23 cellular contexts compared by ENCODE assay signal in the genomic region with DNA sequence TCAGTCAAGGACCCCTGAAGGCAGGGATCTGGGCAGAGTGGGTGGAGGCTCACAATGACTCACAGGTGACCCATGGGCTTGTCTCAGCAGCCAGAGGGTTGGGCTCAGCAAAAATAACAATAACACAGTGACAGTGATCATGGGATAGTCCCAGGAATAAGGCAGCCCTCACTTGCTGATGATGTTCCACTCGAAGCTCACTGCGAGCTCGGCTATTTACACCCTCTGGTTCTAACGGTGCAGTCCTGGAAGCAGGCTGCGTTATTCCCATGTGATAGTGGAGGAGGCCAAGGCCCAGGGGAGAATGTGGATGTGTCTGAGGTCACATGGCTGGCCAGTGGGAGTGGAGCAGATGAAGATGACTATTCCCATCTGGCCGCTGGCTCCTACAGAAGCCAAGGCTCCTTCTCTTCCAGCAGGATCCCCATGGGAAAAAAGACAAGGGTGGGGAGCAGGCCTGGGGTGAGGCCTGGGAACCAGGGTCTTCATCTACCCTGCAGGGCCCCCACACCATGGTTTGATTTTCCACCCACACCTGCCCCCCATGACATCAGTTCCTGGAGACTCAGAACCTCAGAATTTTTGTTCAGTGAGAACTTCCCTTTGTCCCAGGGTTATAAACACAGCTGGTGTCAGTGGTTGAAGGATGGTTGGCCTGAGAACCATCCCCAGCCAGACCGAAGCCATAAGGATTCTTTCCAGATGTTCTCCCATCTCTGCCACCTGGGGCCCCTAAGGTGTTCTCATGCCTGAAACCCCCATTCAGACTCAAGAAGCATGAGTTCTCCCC. TPM values are rescaled to one million over a fixed set of nuclear protein-coding genes. Genes with fewer than 3 reads are reported as not detected.
DNase-seq lines count a peak whose midpoint lies in the region; ATAC-seq and TF ChIP-seq lines count a peak whose summit lies in the region.
"Had no signal": no experiment of that assay in that cellular context is flagged by ENCODE, and none has a peak within 500 bp of the region (broad histone marks: within the 10 kb centered on the region; RNA-seq: fewer than 3 reads in every experiment).

No MANE protein-coding gene starts in this region.

- intact Hi-C loops in heart left ventricle (cut with DNase I) (loop anchor here in 3 of 10 donors (5.0 to 10.0 kb wide), 3 partner anchors 35 to 52 kb away; no protein-coding TSS in a partner anchor), left ventricle myocardium inferior (cut with micrococcal nuclease) (no loop called here)

- H3K9me3 ChIP-seq in heart left ventricle (no peaks in the 10 kb centered on the region), left ventricle myocardium inferior (replicated peaks) (no peaks in the 10 kb centered on the region)

- H3K4me3 Mint-ChIP-seq in stimulated activated naive B cell treated with anti-CD40 and anti-IgM and Interleukin-4, amounts not matched to agents 10 μg/mL and 1 μg/mL and 100 μg/mL, for 72 hours, result no peak overlapping the region
- H3K4me3 Mint-ChIP-seq: CD4-positive, CD25-positive, alpha-beta regulatory T cell; H9; naive thymus-derived CD8-positive, alpha-beta T cell had no signal

- TF ChIP-seq CTCF in heart left ventricle (IDR thresholded peaks at IDR 0.05) (no peak), left ventricle myocardium inferior (IDR thresholded peaks at IDR 0.05; ENCODE audit: borderline replicate concordance) (no peak), VCaP (conservative IDR thresholded peaks at IDR 0.05) (no peak), fibroblast of the aortic adventitia (IDR thresholded peaks at IDR 0.05; ENCODE audit: insufficient read depth, low read length) (no peak)

- peaks cover 0 to 31% (median 15%) of the 10 kb centered on the region in 12 donors for H3K4me1 ChIP-seq in heart left ventricle
- peaks cover 32% of the 10 kb centered on the region for H3K4me1 ChIP-seq in left ventricle myocardium inferior

- WGBS in heart left ventricle, 4 donors, result 28 to 51% (median 42%) methylated on average over 7 of the region's 7 CpGs

- TF ChIP-seq POLR2A in heart left ventricle (IDR thresholded peaks at IDR 0.05), result no peak

- DNase-seq in heart left ventricle, result peak in 3 of 5 donors; percentile 33 to 54 (median 53)
- DNase-seq in left ventricle myocardium inferior, result no peak
- peak; percentile 46 for DNase-seq in fibroblast of the aortic adventitia (ENCODE audit: low read depth)
- DNase-seq in NCI-H69 (lab: John Stamatoyannopoulos, UW), result no peak
- no peak for DNase-seq in dermis blood vessel endothelial cell
- no peak for DNase-seq in islet precursor cell
- DNase-seq in stimulated activated naive B cell treated with anti-CD40 and anti-IgM and Interleukin-4, amounts not matched to agents 10 μg/mL and 1 μg/mL and 100 μg/mL, for 72 hours, result no peak
- DNase-seq: activated CD4-positive, alpha-beta T cell treated with anti-CD3 and anti-CD28 coated beads for 48 hours; activated CD8-positive, alpha-beta memory T cell treated with anti-CD3 and anti-CD28 coated beads, Interleukin-2, amount 50 U/mL, for 4 hours; activated gamma-delta T cell; anterior cingulate cortex; CD4-positive, CD25-positive, alpha-beta regulatory T cell; cortex of kidney; DMS79; H9; head of caudate nucleus; naive thymus-derived CD8-positive, alpha-beta T cell; stimulated activated CD4-positive, alpha-beta T cell treated with anti-CD3 and anti-CD28 coated beads, Interleukin-15, amount 100 ng/mL, for 24 hours; stimulated activated naive CD4-positive, alpha-beta T cell; trophoblast cell had no signal

- no peaks in the 10 kb centered on the region for H3K36me3 Mint-ChIP-seq in stimulated activated naive B cell treated with anti-CD40 and anti-IgM and Interleukin-4, amounts not matched to agents 10 μg/mL and 1 μg/mL and 100 μg/mL, for 72 hours
- H3K36me3 Mint-ChIP-seq: CD4-positive, CD25-positive, alpha-beta regulatory T cell; naive thymus-derived CD8-positive, alpha-beta T cell had no signal

- no peaks in the 10 kb centered on the region for H3K36me3 ChIP-seq in heart left ventricle
- H3K36me3 ChIP-seq in left ventricle myocardium inferior, result no peaks in the 10 kb centered on the region

- H3K27me3 Mint-ChIP-seq in stimulated activated naive B cell treated with anti-CD40 and anti-IgM and Interleukin-4, amounts not matched to agents 10 μg/mL and 1 μg/mL and 100 μg/mL, for 72 hours, result peaks cover 15 to 38% of the 10 kb centered on the region in 2 donors
- H3K27me3 Mint-ChIP-seq: CD4-positive, CD25-positive, alpha-beta regulatory T cell had no signal

- no peak for ATAC-seq in heart left ventricle
- no peak for ATAC-seq in stimulated activated naive B cell treated with anti-CD40 and anti-IgM and Interleukin-4, amounts not matched to agents 10 μg/mL and 1 μg/mL and 100 μg/mL, for 72 hours (replicated peaks)
- ATAC-seq: naive thymus-derived CD8-positive, alpha-beta T cell had no signal

- H3K9me3 Mint-ChIP-seq in stimulated activated naive B cell treated with anti-CD40 and anti-IgM and Interleukin-4, amounts not matched to agents 10 μg/mL and 1 μg/mL and 100 μg/mL, for 72 hours, result no peaks in the 10 kb centered on the region
- H3K9me3 Mint-ChIP-seq: H9; naive thymus-derived CD8-positive, alpha-beta T cell had no signal

- H3K4me3 ChIP-seq in heart left ventricle (no peak overlapping the region), left ventricle myocardium inferior (no peak overlapping the region), fibroblast of the aortic adventitia (ENCODE audit: low read depth, low read length) (no peak overlapping the region)
- H3K4me3 ChIP-seq: SK-N-MC had no signal

- H3K27me3 ChIP-seq in heart left ventricle (peaks cover 0 to 3% (median 0%) of the 10 kb centered on the region in 9 donors), left ventricle myocardium inferior (ENCODE audit: low read depth) (peaks cover 9% of the 10 kb centered on the region)

- H3K27ac ChIP-seq in heart left ventricle (peak overlapping the region in 1 of 12 donors; percentile 77), left ventricle myocardium inferior (replicated peaks) (no peak overlapping the region), VCaP (peak overlapping the region; percentile 88)
- H3K27ac ChIP-seq: SK-N-MC had no signal

- H3K27ac Mint-ChIP-seq in stimulated activated naive B cell treated with anti-CD40 and anti-IgM and Interleukin-4, amounts not matched to agents 10 μg/mL and 1 μg/mL and 100 μg/mL, for 72 hours, result no peak overlapping the region
- H3K27ac Mint-ChIP-seq: CD4-positive, CD25-positive, alpha-beta regulatory T cell had no signal

- H3K4me1 Mint-ChIP-seq in stimulated activated naive B cell treated with anti-CD40 and anti-IgM and Interleukin-4, amounts not matched to agents 10 μg/mL and 1 μg/mL and 100 μg/mL, for 72 hours, result no peaks in the 10 kb centered on the region
- H3K4me1 Mint-ChIP-seq: CD4-positive, CD25-positive, alpha-beta regulatory T cell had no signal

RNA-seq across cellular contexts. Expression of gene CCDC33, which starts 16.4 kb away (rescaled TPM):
- total RNA-seq in heart left ventricle (not detected), left ventricle myocardium inferior (0.11 TPM), fibroblast of the aortic adventitia (ENCODE audit: low replicate concordance) (0.09 TPM in 1 of 2 replicates, not detected in the other), dermis blood vessel endothelial cell (0.05 TPM in 1 of 2 replicates, not detected in the other)
- polyA plus RNA-seq in heart left ventricle, result under 1 TPM in 1 of 2 donors, not detected in 1; 0.08 TPM
- total RNA-seq: CD4-positive, CD25-positive, alpha-beta regulatory T cell; naive thymus-derived CD8-positive, alpha-beta T cell; pulmonary artery endothelial cell had no signal
- polyA plus RNA-seq: CD4-positive, CD25-positive, alpha-beta regulatory T cell; naive thymus-derived CD8-positive, alpha-beta T cell had no signal

RNA-seq across cellular contexts. Expression of gene STRA6, which starts 49.9 kb away (rescaled TPM):
- total RNA-seq in heart left ventricle (under 1 TPM in 2 of 9 donors, not detected in 7; 0.14 to 0.24 TPM), left ventricle myocardium inferior (not detected), fibroblast of the aortic adventitia (ENCODE audit: low replicate concordance) (0.18 and 0.25 TPM in 2 replicates), dermis blood vessel endothelial cell (0.51 TPM in 1 of 2 replicates, not detected in the other)
- polyA plus RNA-seq in heart left ventricle, result under 1 TPM in 1 of 2 donors, not detected in 1; 0.08 TPM
- total RNA-seq: CD4-positive, CD25-positive, alpha-beta regulatory T cell; naive thymus-derived CD8-positive, alpha-beta T cell; pulmonary artery endothelial cell had no signal
- polyA plus RNA-seq: CD4-positive, CD25-positive, alpha-beta regulatory T cell; naive thymus-derived CD8-positive, alpha-beta T cell had no signal

Comparison
In these comparisons a context has a peak if more than half of its experiments do, and no peak if none do; other contexts are left out.
1. DNase-seq: peak in heart left ventricle (3 of 5) and fibroblast of the aortic adventitia (single experiment); none in left ventricle myocardium inferior (single experiment), NCI-H69 (single experiment), dermis blood vessel endothelial cell (single experiment), islet precursor cell (single experiment) and stimulated activated naive B cell treated with anti-CD40 and anti-IgM and Interleukin-4, amounts not matched to agents 10 μg/mL and 1 μg/mL and 100 μg/mL, for 72 hours (single experiment).